In genomic region chr15:90064931-90065681, GRCh38 we compare ENCODE assay signal across 10 cellular contexts. TPM values are rescaled to one million over a fixed set of nuclear protein-coding genes. Genes with fewer than 3 reads are reported as not detected.
A peak's percentile ranks its signal among the peaks of the same experiment; 100 is the strongest.
DNase-seq lines count a peak whose midpoint lies in the region; ATAC-seq and TF ChIP-seq lines count a peak whose summit lies in the region.
"Had no signal": no experiment of that assay in that cellular context is flagged by ENCODE, and none has a peak within 500 bp of the region (broad histone marks: within the 10 kb centered on the region; RNA-seq: fewer than 3 reads in every experiment).

No MANE protein-coding gene starts in this region.

- no peak for TF ChIP-seq POLR2A in suprapubic skin (IDR thresholded peaks at IDR 0.05)

- peak; percentile 29 for ATAC-seq in lung (ENCODE audit: insufficient read depth, low FRiP score)
- ATAC-seq: PC-3 had no signal

- H3K27ac ChIP-seq in coronary artery (peak overlapping the region; percentile 83 to 87), lung (ENCODE audit: low read depth in 1 of 2, low read length in 1 of 2) (peak overlapping the region; percentile 58 to 88), suprapubic skin (peak overlapping the region; percentile 61)

- H3K9me3 ChIP-seq in lung (ENCODE audit: control insufficient read depth in 2 of 2, insufficient read depth in 1 of 2, low read length in 1 of 2) (no peaks in the 10 kb centered on the region), suprapubic skin (no peaks in the 10 kb centered on the region)

- no peak for TF ChIP-seq EP300 in suprapubic skin (IDR thresholded peaks at IDR 0.05)

- H3K27me3 ChIP-seq in lung (ENCODE audit: control insufficient read depth, insufficient read depth), result no peaks in the 10 kb centered on the region
- no peaks in the 10 kb centered on the region for H3K27me3 ChIP-seq in suprapubic skin

- H3K36me3 ChIP-seq in lung (ENCODE audit: control insufficient read depth in 2 of 2, insufficient read depth in 2 of 2, low read length in 2 of 2), result peaks cover 0 to 16% of the 10 kb centered on the region in 2 donors
- H3K36me3 ChIP-seq in suprapubic skin, result peaks cover 18% of the 10 kb centered on the region

- WGBS in lung, 2 donors, result 17 to 33% methylated on average over 30 of the region's 30 CpGs
- WGBS in suprapubic skin, result 72% methylated on average over 22 of the region's 30 CpGs

- peak; percentile 37 to 49 for DNase-seq in Kasumi-1 (lab: John Stamatoyannopoulos, UW)
- no peak for DNase-seq in coronary artery (ENCODE audit: low spot score)
- DNase-seq in lung (ENCODE audit: low spot score), result no peak
- no peak for DNase-seq in suprapubic skin (ENCODE audit: low spot score in 2 of 2)
- DNase-seq in activated CD4-positive, alpha-beta T cell treated with anti-CD3 and anti-CD28 coated beads for 1 hour, result no peak
- DNase-seq in islet precursor cell, result no peak
- DNase-seq in activated gamma-delta T cell treated with Interleukin-2 at 50 U/mL for 16 hours, result no peak
- DNase-seq in RPMI8226, result no peak
- DNase-seq: activated CD4-positive, alpha-beta memory T cell treated with anti-CD3 and anti-CD28 coated beads for 36 hours; PC-3 had no signal

- TF ChIP-seq CTCF in coronary artery (IDR thresholded peaks at IDR 0.05), result no peak
- no peak for TF ChIP-seq CTCF in lung (IDR thresholded peaks at IDR 0.05; ENCODE audit: control extremely low read depth, extremely low read depth)
- no peak for TF ChIP-seq CTCF in suprapubic skin (IDR thresholded peaks at IDR 0.05)

- H3K4me3 ChIP-seq in coronary artery (peak overlapping the region; percentile 11), lung (no peak overlapping the region), suprapubic skin (no peak overlapping the region)

- H3K4me1 ChIP-seq in lung (ENCODE audit: control insufficient read depth in 2 of 2, insufficient read depth in 2 of 2, low read length in 2 of 2) (peaks cover 3 to 48% of the 10 kb centered on the region in 2 donors), suprapubic skin (peaks cover 56% of the 10 kb centered on the region)

RNA-seq across cellular contexts. Expression of gene IDH2, which starts 37.2 kb away (rescaled TPM):
- total RNA-seq in lung, result 10 to 100 TPM; 70.8 to 85.8 TPM
- 10 to 100 TPM; 52.0 to 73.8 TPM for polyA plus RNA-seq in lung
- 100 to 1,000 TPM in 1 of 4 donors, 10 to 100 TPM in 3; 68.6 to 126 (median 76.7) TPM for total RNA-seq in suprapubic skin

Comparison
In these comparisons a context has a peak if more than half of its experiments do, and no peak if none do; other contexts are left out.
1. DNase-seq: peak in Kasumi-1 (2 of 2); none in coronary artery (single experiment), lung (single experiment), suprapubic skin (0 of 2), activated CD4-positive, alpha-beta T cell treated with anti-CD3 and anti-CD28 coated beads for 1 hour (single experiment), islet precursor cell (single experiment), activated gamma-delta T cell treated with Interleukin-2 at 50 U/mL for 16 hours (single experiment) and RPMI8226 (single experiment).
2. Peak in every context shown above with its lines, with median percentiles within 50 percentile points of each other: H3K27ac ChIP-seq.